ENCODE assay signal across 11 cellular contexts in the genomic region with DNA sequence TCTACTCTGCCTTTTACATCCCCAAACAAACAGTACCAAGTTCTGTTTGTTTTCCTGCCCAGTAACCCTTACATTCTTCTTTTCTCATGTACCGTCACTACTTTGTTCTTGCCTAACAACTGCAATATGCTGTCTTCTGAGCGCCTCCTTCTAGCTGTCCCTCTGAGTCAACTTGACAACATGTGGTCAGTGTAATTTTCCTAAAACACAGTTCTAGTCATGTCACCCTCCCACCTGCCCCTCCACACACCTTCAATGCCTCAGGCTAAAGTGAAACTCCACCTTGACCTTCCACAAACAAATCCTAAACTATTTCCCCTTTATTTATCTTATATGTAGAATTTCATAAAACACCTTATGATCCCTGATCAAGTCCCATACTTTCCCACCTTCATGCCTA. TPM values are rescaled to one million over a fixed set of nuclear protein-coding genes. Genes with fewer than 3 reads are reported as not detected.
DNase-seq lines count a peak whose midpoint lies in the region; ATAC-seq and TF ChIP-seq lines count a peak whose summit lies in the region.
"Had no signal": no experiment of that assay in that cellular context is flagged by ENCODE, and none has a peak within 500 bp of the region (broad histone marks: within the 10 kb centered on the region; RNA-seq: fewer than 3 reads in every experiment).

No MANE protein-coding gene starts in this region.

- DNase-seq in fibroblast of mammary gland (ENCODE audit: low read depth) = peak; percentile 61
- no peak for DNase-seq in T-helper 1 cell
- no peak for DNase-seq in stimulated activated CD4-positive, alpha-beta T cell treated with anti-CD3 and anti-CD28 coated beads, Interleukin-4, amount 100 ng/mL, for 1 hour
- DNase-seq in endothelial cell (ENCODE audit: low spot score) = no peak
- no peak for DNase-seq in heart left ventricle
- DNase-seq: activated CD4-positive, alpha-beta T cell treated with anti-CD3 and anti-CD28 coated beads for 1 hour; DMS79 treated with DMSO at 0.1 percent for 48 hours; NCI-H1417 treated with DMSO at 0.1 percent for 48 hours had no signal

- TF ChIP-seq CTCF in fibroblast of mammary gland (conservative IDR thresholded peaks at IDR 0.05; ENCODE audit: control insufficient read depth, insufficient read depth, low read depth, low read length) (no peak), endothelial cell (IDR thresholded peaks at IDR 0.05; ENCODE audit: unreplicated experiment) (no peak), heart left ventricle (IDR thresholded peaks at IDR 0.05) (no peak)

- ATAC-seq in GM18868 (IDR thresholded peaks at IDR 0.05; ENCODE audit: unreplicated experiment) (peak; percentile 68), GM21526 (IDR thresholded peaks at IDR 0.05; ENCODE audit: low FRiP score, unreplicated experiment) (peak; percentile 56), HG03135 (IDR thresholded peaks at IDR 0.05; ENCODE audit: unreplicated experiment) (peak; percentile 61), heart left ventricle (no peak)

- intact Hi-C loops in heart left ventricle (cut with DNase I) = no loop called here

- no peak for TF ChIP-seq POLR2A in heart left ventricle (IDR thresholded peaks at IDR 0.05)

- no peaks in the 10 kb centered on the region for H3K9me3 ChIP-seq in heart left ventricle

- 87 to 99% (median 92%) methylated on average over 2 of the region's 2 CpGs for WGBS in heart left ventricle, 4 donors

- peaks cover 2% of the 10 kb centered on the region for H3K27me3 Mint-ChIP-seq in endothelial cell (ENCODE audit: unreplicated experiment)

- no peaks in the 10 kb centered on the region for H3K9me3 Mint-ChIP-seq in endothelial cell (ENCODE audit: unreplicated experiment)

- no peak overlapping the region for H3K27ac ChIP-seq in heart left ventricle

- H3K4me3 ChIP-seq in fibroblast of mammary gland (ENCODE audit: control insufficient read depth, low read depth, low read length) (no peak overlapping the region), heart left ventricle (no peak overlapping the region)

- no peaks in the 10 kb centered on the region for H3K27me3 ChIP-seq in heart left ventricle

- no peaks in the 10 kb centered on the region for H3K36me3 ChIP-seq in heart left ventricle

- no peak overlapping the region for H3K27ac Mint-ChIP-seq in endothelial cell (ENCODE audit: unreplicated experiment)

- H3K36me3 Mint-ChIP-seq in endothelial cell (ENCODE audit: low read depth, unreplicated experiment) = no peaks in the 10 kb centered on the region

- peaks cover 17% of the 10 kb centered on the region for H3K4me1 Mint-ChIP-seq in endothelial cell (ENCODE audit: unreplicated experiment)

- no peak overlapping the region for H3K4me3 Mint-ChIP-seq in endothelial cell (ENCODE audit: unreplicated experiment)

- H3K4me1 ChIP-seq in heart left ventricle = peaks cover 0 to 7% (median 1%) of the 10 kb centered on the region in 12 donors

RNA-seq across cellular contexts. Expression of gene LY75, which starts 18.0 kb away (rescaled TPM):
- total RNA-seq in endothelial cell (ENCODE audit: unreplicated experiment) (0.21 TPM), heart left ventricle (1 to 10 TPM in 3 of 9 donors, under 1 TPM in 6; 0.26 to 5.2 (median 0.81) TPM)
- polyA plus RNA-seq in heart left ventricle = under 1 TPM; 0.30 to 0.67 TPM

Comparison
In these comparisons a context has a peak if more than half of its experiments do, and no peak if none do; other contexts are left out.
1. ATAC-seq: peak in GM18868 (single experiment), GM21526 (single experiment) and HG03135 (single experiment); none in heart left ventricle (0 of 4).